ENCODE assay signal across 19 cellular contexts in genomic region chr12:45434094-45434493, GRCh38.
"Had no signal": no experiment of that assay in that cellular context is flagged by ENCODE, and none has a peak within 500 bp of the region (broad histone marks: within the 10 kb centered on the region; RNA-seq: fewer than 3 reads in every experiment).

No MANE protein-coding gene starts in this region.

- H3K9me3 ChIP-seq: ascending aorta, colonic mucosa, left lung, suprapubic skin had no signal

- H3K27ac ChIP-seq: ascending aorta, colonic mucosa, foreskin keratinocyte, left lung, suprapubic skin, upper lobe of left lung had no signal

- H3K4me2 ChIP-seq: smooth muscle cell had no signal

- FAIRE-seq: kidney had no signal

- H3K4me3 ChIP-seq: ascending aorta, colonic mucosa, left lung, smooth muscle cell, suprapubic skin, upper lobe of left lung had no signal

- H3K4me1 ChIP-seq: ascending aorta, colonic mucosa, foreskin keratinocyte, left lung, suprapubic skin, upper lobe of left lung had no signal

- ATAC-seq: activated CD4-positive, CD25-positive, alpha-beta regulatory T cell treated with anti-CD3 and anti-CD28 coated beads, Interleukin-2, amount 50 U/mL, for 24 hours; activated T-cell treated with anti-CD3 and anti-CD28 coated beads, Interleukin-2, amount 50 U/mL, for 72 hours; foreskin keratinocyte; left lung; sciatic nerve; stimulated activated naive CD8-positive, alpha-beta T cell treated with anti-CD3 and anti-CD28 coated beads, Interleukin-15, amount 100 ng/mL, for 72 hours had no signal

- H3K27me3 ChIP-seq: ascending aorta, colonic mucosa, foreskin keratinocyte, left lung, suprapubic skin, upper lobe of left lung had no signal

- H3K36me3 ChIP-seq: colonic mucosa had no signal

- DNase-seq: activated CD4-positive, alpha-beta T cell treated with anti-CD3 and anti-CD28 coated beads, Interleukin-2, amount 10 ng/mL, durations not matched to agents 7 days and 5 days; activated CD8-positive, alpha-beta memory T cell treated with anti-CD3 and anti-CD28 coated beads for 24 hours; activated CD8-positive, alpha-beta memory T cell treated with anti-CD3 and anti-CD28 coated beads, Interleukin-2, amount 50 U/mL, for 48 hours; activated effector memory CD4-positive, alpha-beta T cell treated with anti-CD3 and anti-CD28 coated beads, Interleukin-2, amount 50 U/mL, for 16 hours; activated T-cell treated with anti-CD3 and anti-CD28 coated beads, Interleukin-2, amount 50 U/mL, for 72 hours; colonic mucosa; foreskin keratinocyte; hippocampal formation; kidney; left lung; midbrain; stimulated activated CD4-positive, alpha-beta T cell treated with anti-CD3 and anti-CD28 coated beads, Interleukin-4, amount 100 ng/mL, for 1 hour; stimulated activated naive CD8-positive, alpha-beta T cell treated with anti-CD3 and anti-CD28 coated beads, Interleukin-15, amount 100 ng/mL, for 72 hours; upper lobe of left lung had no signal
